ENCODE assay signal across 16 cellular contexts in genomic region chr6:11514672-11515071, GRCh38. TPM values are rescaled to one million over a fixed set of nuclear protein-coding genes. Genes with fewer than 3 reads are reported as not detected.
A peak's percentile ranks its signal among the peaks of the same experiment; 100 is the strongest.
DNase-seq lines count a peak whose midpoint lies in the region; ATAC-seq and TF ChIP-seq lines count a peak whose summit lies in the region.
"Had no signal": no experiment of that assay in that cellular context is flagged by ENCODE, and none has a peak within 500 bp of the region (broad histone marks: within the 10 kb centered on the region; RNA-seq: fewer than 3 reads in every experiment).

No MANE protein-coding gene starts in this region.

- H3K27ac ChIP-seq in lower lobe of right lung, result no peak overlapping the region
- H3K27ac ChIP-seq: body of pancreas, epithelial cell of prostate, tibial nerve had no signal

- no peak for TF ChIP-seq CTCF in lower lobe of right lung (IDR thresholded peaks at IDR 0.05)

- no peaks in the 10 kb centered on the region for H3K9me3 ChIP-seq in lower lobe of right lung
- H3K9me3 ChIP-seq: body of pancreas had no signal

- ATAC-seq in GM18508 (IDR thresholded peaks at IDR 0.05; ENCODE audit: insufficient read depth, unreplicated experiment) (peak; percentile 58), GM21381 (IDR thresholded peaks at IDR 0.05; ENCODE audit: unreplicated experiment) (peak; percentile 85), HG03025 (IDR thresholded peaks at IDR 0.05; ENCODE audit: low FRiP score, unreplicated experiment) (peak; percentile 90), lower lobe of right lung (no peak)
- ATAC-seq: body of pancreas, SK-N-SH treated with all-trans-retinoic acid at 6 μM for 48 hours had no signal

- DNase-seq in MV-4-11 (lab: John Stamatoyannopoulos, UW) (peak; percentile 71), NCI-H345 (lab: John Stamatoyannopoulos, UW) (no peak), NCI-H1436 (lab: John Stamatoyannopoulos, UW) (no peak), lower lobe of right lung (no peak), Kasumi-1 (lab: John Stamatoyannopoulos, UW) (no peak)
- DNase-seq: body of pancreas; CD4-positive, alpha-beta T cell; KG1; NCI-H524 treated with DMSO at 0.1 percent for 48 hours; stimulated activated CD4-positive, alpha-beta T cell treated with anti-CD3 and anti-CD28 coated beads, Interleukin-4, amount 100 ng/mL, for 1 hour had no signal

- H3K36me3 ChIP-seq in lower lobe of right lung, result no peaks in the 10 kb centered on the region
- H3K36me3 ChIP-seq: tibial nerve had no signal

- H3K4me3 ChIP-seq in lower lobe of right lung, result no peak overlapping the region
- H3K4me3 ChIP-seq: body of pancreas, tibial nerve had no signal

- intact Hi-C loops in lower lobe of right lung (cut with DNase I), result no loop called here

- no peaks in the 10 kb centered on the region for H3K27me3 ChIP-seq in lower lobe of right lung (ENCODE audit: low read depth)
- H3K27me3 ChIP-seq: body of pancreas, tibial nerve had no signal

- H3K4me1 ChIP-seq in lower lobe of right lung, result no peaks in the 10 kb centered on the region
- H3K4me1 ChIP-seq: tibial nerve had no signal

RNA-seq across cellular contexts. Expression of gene TMEM170B, which starts 22.9 kb away (rescaled TPM):
- 12.4 TPM for total RNA-seq in lower lobe of right lung

Comparison
In these comparisons a context has a peak if more than half of its experiments do, and no peak if none do; other contexts are left out.
1. ATAC-seq: peak in GM18508 (single experiment), GM21381 (single experiment) and HG03025 (single experiment); none in lower lobe of right lung (0 of 2).